22 cellular contexts compared by ENCODE assay signal in genomic region chr3:98361289-98361688, GRCh38.
A peak's percentile ranks its signal among the peaks of the same experiment; 100 is the strongest.
DNase-seq lines count a peak whose midpoint lies in the region; ATAC-seq and TF ChIP-seq lines count a peak whose summit lies in the region.
"Had no signal": no experiment of that assay in that cellular context is flagged by ENCODE, and none has a peak within 500 bp of the region (broad histone marks: within the 10 kb centered on the region; RNA-seq: fewer than 3 reads in every experiment).

No MANE protein-coding gene starts in this region.

- no peak overlapping the region for H3K27ac ChIP-seq in SU-DHL-6 (ENCODE audit: low read depth, low read length)
- H3K27ac ChIP-seq: tibial nerve had no signal

- H2AFZ ChIP-seq in SU-DHL-6 (ENCODE audit: low read depth, low read length, severe bottlenecking) = peak overlapping the region; percentile 35

- no peaks in the 10 kb centered on the region for H3K27me3 ChIP-seq in SU-DHL-6 (ENCODE audit: low read length)
- H3K27me3 ChIP-seq: tibial nerve had no signal

- H4K20me1 ChIP-seq in SU-DHL-6 (ENCODE audit: low read depth, low read length) = no peaks in the 10 kb centered on the region; the same call in 1 of the 2 replicates

- H3K9ac ChIP-seq in SU-DHL-6 (ENCODE audit: low read length) = no peak overlapping the region

- ATAC-seq in GM18520 (IDR thresholded peaks at IDR 0.05; ENCODE audit: unreplicated experiment) (peak; percentile 71), GM21390 (IDR thresholded peaks at IDR 0.05; ENCODE audit: unreplicated experiment) (peak; percentile 62), HG02885 (IDR thresholded peaks at IDR 0.05; ENCODE audit: poor library complexity, unreplicated experiment) (peak; percentile 52)
- ATAC-seq: left cardiac atrium, T-cell had no signal

- H3F3A ChIP-seq in SU-DHL-6 (ENCODE audit: insufficient read depth) = no peaks in the 10 kb centered on the region

- H3K9me2 ChIP-seq in SU-DHL-6 (replicated peaks; ENCODE audit: insufficient read depth, low read length) = no peaks in the 10 kb centered on the region

- no peaks in the 10 kb centered on the region for H3K9me3 ChIP-seq in SU-DHL-6 (ENCODE audit: insufficient read depth, low read length)

- H3K79me2 ChIP-seq in SU-DHL-6 (ENCODE audit: insufficient read depth, low read length) = no peaks in the 10 kb centered on the region

- H3K4me3 ChIP-seq in SU-DHL-6 (ENCODE audit: insufficient read depth, low read length, poor library complexity, severe bottlenecking) = no peak overlapping the region
- H3K4me3 ChIP-seq: tibial nerve had no signal

- TF ChIP-seq CTCF in SU-DHL-6 (IDR thresholded peaks at IDR 0.05; ENCODE audit: insufficient read depth, low read length, poor library complexity, severe bottlenecking) = no peak

- no peak overlapping the region for H3K4me2 ChIP-seq in SU-DHL-6 (ENCODE audit: low read depth, low read length, poor library complexity, severe bottlenecking)

- no peak for DNase-seq in iPS-NIHi7 (ENCODE audit: extremely low spot score)
- no peak for DNase-seq in middle frontal gyrus (ENCODE audit: extremely low spot score, low spot score)
- no peak for DNase-seq in DMS153 (lab: John Stamatoyannopoulos, UW)
- DNase-seq: activated CD4-positive, alpha-beta T cell treated with anti-CD3 and anti-CD28 coated beads for 4 hours; activated naive CD4-positive, alpha-beta T cell treated with Interleukin-2 at 50 U/mL for 16 hours; anterior cingulate cortex; CD4-positive, alpha-beta memory T cell; GOT3; KG1; left cardiac atrium; NCI-H1048; NCI-H2107; NCI-H69; nephron progenitor cell; Right ventricle myocardium superior; stimulated activated CD4-positive, alpha-beta T cell treated with anti-CD3 and anti-CD28 coated beads, Interleukin-1b, Interleukin-23, amount 100 ng/mL, for 48 hours; T-cell had no signal

- H3K36me3 ChIP-seq in SU-DHL-6 (ENCODE audit: low read length) = no peaks in the 10 kb centered on the region
- H3K36me3 ChIP-seq: tibial nerve had no signal
